ENCODE assay signal across 34 cellular contexts in the genomic region with DNA sequence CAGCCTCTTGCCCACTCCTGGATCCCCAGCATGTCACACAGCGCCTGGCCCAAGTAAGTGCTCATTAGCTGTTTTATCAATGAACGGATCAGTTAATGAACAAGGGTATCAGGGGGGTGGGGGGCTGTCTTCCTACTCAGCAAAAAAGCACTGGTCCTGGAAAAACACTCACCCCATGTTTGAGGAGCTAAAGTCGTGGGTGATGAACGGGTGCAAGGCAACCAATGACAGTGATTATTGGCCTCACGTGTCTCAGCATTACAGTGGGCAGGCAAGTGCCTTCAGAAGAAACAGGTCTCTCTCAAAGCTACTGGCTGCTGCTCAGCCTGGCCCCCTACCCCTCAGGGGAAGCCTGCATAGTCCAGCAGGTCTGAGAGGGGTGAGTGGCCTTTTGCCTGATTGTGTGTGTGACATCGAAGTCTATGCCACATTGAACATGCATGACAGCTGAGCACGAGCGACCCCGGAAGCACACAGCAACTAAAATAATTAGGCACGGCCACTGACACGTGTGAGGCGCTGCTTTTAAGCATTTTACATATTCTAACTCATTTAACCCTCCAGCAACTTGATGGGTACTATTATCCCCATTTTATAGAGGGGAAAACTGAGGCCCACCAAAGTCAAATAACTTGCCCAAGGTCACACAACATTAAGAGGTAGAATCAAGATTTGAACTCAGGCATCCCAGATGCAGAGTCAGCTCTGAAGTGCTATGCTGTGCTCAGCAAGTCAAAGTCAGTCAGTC. TPM values are rescaled to one million over a fixed set of nuclear protein-coding genes. Genes with fewer than 3 reads are reported as not detected.
"Had no signal": no experiment of that assay in that cellular context is flagged by ENCODE, and none has a peak within 500 bp of the region (broad histone marks: within the 10 kb centered on the region; RNA-seq: fewer than 3 reads in every experiment).

No MANE protein-coding gene starts in this region.

- H3K4me1 ChIP-seq: pancreas, uterus had no signal

- H3K27me3 Mint-ChIP-seq: effector memory CD8-positive, alpha-beta T cell; memory B cell; naive B cell; natural killer cell treated with Interleukin-12 subunit alpha and Interleukin-12 subunit beta and Interleukin-15 and Interleukin-18, amount 100 ng/mL, for 72 hours; stimulated activated memory B cell treated with anti-CD40 and anti-IgM and Interleukin-4, amounts not matched to agents 10 μg/mL and 1 μg/mL and 100 μg/mL, for 72 hours; stimulated activated naive CD8-positive, alpha-beta T cell treated with anti-CD3 and anti-CD28 coated beads, Interleukin-15, Interleukin-2, amounts not matched to agents 100 ng/mL and 50 ng/mL, for 24 hours had no signal

- H3K27ac Mint-ChIP-seq: effector memory CD8-positive, alpha-beta T cell; memory B cell; mesothelial cell of epicardium; naive B cell; natural killer cell treated with Interleukin-12 subunit alpha and Interleukin-12 subunit beta and Interleukin-15 and Interleukin-18, amount 100 ng/mL, for 72 hours; progenitor cell of endocrine pancreas; stimulated activated memory B cell treated with anti-CD40 and anti-IgM and Interleukin-4, amounts not matched to agents 10 μg/mL and 1 μg/mL and 100 μg/mL, for 72 hours; stimulated activated naive CD8-positive, alpha-beta T cell treated with anti-CD3 and anti-CD28 coated beads, Interleukin-15, Interleukin-2, amounts not matched to agents 100 ng/mL and 50 ng/mL, for 24 hours had no signal

- H3K4me3 ChIP-seq: esophagus squamous epithelium, heart right ventricle, lower lobe of right lung, mucosa of descending colon, pancreas, sigmoid colon, thoracic aorta, tibial nerve, upper lobe of left lung, uterus had no signal

- H3K27me3 ChIP-seq: esophagus squamous epithelium, heart right ventricle, pancreas, sigmoid colon, tibial nerve, upper lobe of left lung, uterus had no signal

- H3K4me3 Mint-ChIP-seq: effector memory CD8-positive, alpha-beta T cell; memory B cell; mesothelial cell of epicardium; naive B cell; natural killer cell treated with Interleukin-12 subunit alpha and Interleukin-12 subunit beta and Interleukin-15 and Interleukin-18, amount 100 ng/mL, for 72 hours; neural crest cell; stimulated activated memory B cell treated with anti-CD40 and anti-IgM and Interleukin-4, amounts not matched to agents 10 μg/mL and 1 μg/mL and 100 μg/mL, for 72 hours; stimulated activated naive CD8-positive, alpha-beta T cell treated with anti-CD3 and anti-CD28 coated beads, Interleukin-15, Interleukin-2, amounts not matched to agents 100 ng/mL and 50 ng/mL, for 24 hours had no signal

- H3K4me1 Mint-ChIP-seq: memory B cell; naive B cell; neural crest cell; stimulated activated memory B cell treated with anti-CD40 and anti-IgM and Interleukin-4, amounts not matched to agents 10 μg/mL and 1 μg/mL and 100 μg/mL, for 72 hours had no signal

- H3K27ac ChIP-seq: esophagus squamous epithelium, heart right ventricle, lower lobe of right lung, neutrophil, pancreas, sigmoid colon, thoracic aorta, tibial nerve, upper lobe of left lung, uterus had no signal

- DNase-seq: cortex of kidney; effector memory CD8-positive, alpha-beta T cell; erythroblast; esophagus squamous epithelium; foreskin melanocyte; glutamatergic neuron; heart right ventricle; hippocampal formation; kidney glomerular epithelial cell; left colon; left ventricle myocardium superior; lower lobe of right lung; mucosa of descending colon; naive B cell; pancreas; sigmoid colon; stimulated activated CD4-positive, alpha-beta T cell treated with anti-CD3 and anti-CD28 coated beads, Interleukin-4, amount 100 ng/mL, for 4 hours; upper lobe of left lung; uterus had no signal

- H3K9me3 ChIP-seq: esophagus squamous epithelium, heart right ventricle, lower lobe of right lung, mucosa of descending colon, neutrophil, pancreas, sigmoid colon, thoracic aorta, tibial nerve, upper lobe of left lung, uterus had no signal

- H3K36me3 ChIP-seq: esophagus squamous epithelium, heart right ventricle, lower lobe of right lung, neutrophil, pancreas, sigmoid colon, thoracic aorta, tibial nerve, upper lobe of left lung, uterus had no signal

- ATAC-seq: effector memory CD8-positive, alpha-beta T cell; heart right ventricle; left colon; left ventricle myocardium superior; lower lobe of right lung; mucosa of descending colon; natural killer cell treated with Interleukin-12 subunit alpha and Interleukin-12 subunit beta and Interleukin-15 and Interleukin-18, amount 100 ng/mL, for 72 hours; pancreas had no signal

- H3K9me3 Mint-ChIP-seq: effector memory CD8-positive, alpha-beta T cell; mesothelial cell of epicardium; naive B cell; natural killer cell treated with Interleukin-12 subunit alpha and Interleukin-12 subunit beta and Interleukin-15 and Interleukin-18, amount 100 ng/mL, for 72 hours; neural crest cell; stimulated activated memory B cell treated with anti-CD40 and anti-IgM and Interleukin-4, amounts not matched to agents 10 μg/mL and 1 μg/mL and 100 μg/mL, for 72 hours; stimulated activated naive CD8-positive, alpha-beta T cell treated with anti-CD3 and anti-CD28 coated beads, Interleukin-15, Interleukin-2, amounts not matched to agents 100 ng/mL and 50 ng/mL, for 24 hours had no signal

- H3K36me3 Mint-ChIP-seq: memory B cell; mesothelial cell of epicardium; naive B cell; natural killer cell treated with Interleukin-12 subunit alpha and Interleukin-12 subunit beta and Interleukin-15 and Interleukin-18, amount 100 ng/mL, for 72 hours; stimulated activated memory B cell treated with anti-CD40 and anti-IgM and Interleukin-4, amounts not matched to agents 10 μg/mL and 1 μg/mL and 100 μg/mL, for 72 hours had no signal

- FAIRE-seq: endometrium, islet of Langerhans, pancreas had no signal

RNA-seq across cellular contexts. Expression of a gene that starts 2.6 kb away (rescaled TPM):
- total RNA-seq: dermis microvascular lymphatic vessel endothelial cell; esophagus squamous epithelium; heart right ventricle; left ventricle myocardium superior; lower lobe of right lung; mesothelial cell of epicardium; natural killer cell treated with Interleukin-12 subunit alpha and Interleukin-12 subunit beta and Interleukin-15 and Interleukin-18, amount 100 ng/mL, for 72 hours; neural crest cell; omental fat pad; pancreas; progenitor cell of endocrine pancreas; sigmoid colon; skeletal muscle tissue; thoracic aorta; tibial nerve; upper lobe of left lung; uterus had no signal
- polyA plus RNA-seq: heart right ventricle, pancreas, sigmoid colon had no signal

RNA-seq across cellular contexts. Expression of a gene that starts 25.9 kb away (rescaled TPM):
- total RNA-seq: esophagus squamous epithelium; heart right ventricle; left colon; left ventricle myocardium superior; natural killer cell treated with Interleukin-12 subunit alpha and Interleukin-12 subunit beta and Interleukin-15 and Interleukin-18, amount 100 ng/mL, for 72 hours; neural crest cell; omental fat pad; progenitor cell of endocrine pancreas; sigmoid colon; skeletal muscle tissue; thoracic aorta; tibial nerve; uterus had no signal
- polyA plus RNA-seq: heart right ventricle, pancreas had no signal

RNA-seq across cellular contexts. Expression of a gene that starts 58.0 kb away (rescaled TPM):
- total RNA-seq: dermis microvascular lymphatic vessel endothelial cell; esophagus squamous epithelium; heart right ventricle; left colon; left ventricle myocardium superior; lower lobe of right lung; mesothelial cell of epicardium; mucosa of descending colon; natural killer cell treated with Interleukin-12 subunit alpha and Interleukin-12 subunit beta and Interleukin-15 and Interleukin-18, amount 100 ng/mL, for 72 hours; neural crest cell; omental fat pad; pancreas; progenitor cell of endocrine pancreas; sigmoid colon; skeletal muscle tissue; thoracic aorta; tibial nerve; upper lobe of left lung; uterus had no signal
- polyA plus RNA-seq: heart right ventricle, pancreas had no signal
